In the genomic region with DNA sequence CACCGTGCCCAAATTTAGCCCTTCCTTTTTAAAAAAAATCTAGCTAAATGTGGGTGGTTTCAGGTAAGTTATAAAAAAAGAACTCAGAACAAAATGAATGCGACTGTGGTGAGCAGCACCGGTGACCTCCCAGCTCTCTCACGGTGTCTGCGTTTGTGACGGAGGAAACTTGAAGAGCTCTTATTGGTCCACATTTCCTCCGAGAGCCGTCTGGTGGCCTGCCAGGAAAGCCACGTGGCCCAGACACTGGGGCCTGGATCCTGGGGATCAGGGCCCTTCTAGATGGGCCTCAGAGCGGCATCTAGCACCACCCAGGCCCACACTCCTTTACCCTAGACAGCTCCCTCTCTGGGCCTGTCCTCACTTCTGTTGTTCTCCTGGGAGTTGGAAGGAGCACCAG, we compare ENCODE assay signal across 27 cellular contexts. TPM values are rescaled to one million over a fixed set of nuclear protein-coding genes. Genes with fewer than 3 reads are reported as not detected.
"Had no signal": no experiment of that assay in that cellular context is flagged by ENCODE, and none has a peak within 500 bp of the region (broad histone marks: within the 10 kb centered on the region; RNA-seq: fewer than 3 reads in every experiment).

No MANE protein-coding gene starts in this region.

- DNase-seq: activated CD4-positive, alpha-beta T cell treated with anti-CD3 and anti-CD28 coated beads for 4 hours; activated CD4-positive, alpha-beta T cell treated with anti-CD3 and anti-CD28 coated beads, Interleukin-2, amount 50 U/mL, for 4 hours; activated CD8-positive, alpha-beta memory T cell treated with anti-CD3 and anti-CD28 coated beads for 24 hours; activated gamma-delta T cell treated with Interleukin-2 at 50 U/mL for 16 hours; activated naive CD8-positive, alpha-beta T cell treated with anti-CD3 and anti-CD28 coated beads, Interleukin-2, amount 50 U/mL, for 24 hours; effector CD4-positive, alpha-beta T cell; foreskin keratinocyte; heart right ventricle; left ventricle myocardium inferior; ovary; stimulated activated CD4-positive, alpha-beta T cell treated with anti-CD3 and anti-CD28 coated beads, Interleukin-1b, Interleukin-23, amount 100 ng/mL, for 48 hours; stimulated activated CD4-positive, alpha-beta T cell treated with anti-CD3 and anti-CD28 coated beads, Interleukin-4, amount 100 ng/mL, for 4 hours; stimulated activated CD8-positive, alpha-beta memory T cell treated with anti-CD3 and anti-CD28 coated beads, Interleukin-4, amount 100 ng/mL, for 48 hours; stimulated activated naive CD8-positive, alpha-beta T cell treated with anti-CD3 and anti-CD28 coated beads, Interleukin-15, amount 100 ng/mL, for 72 hours; T-helper 9 cell; upper lobe of left lung had no signal

- H3K36me3 Mint-ChIP-seq: activated naive CD4-positive, alpha-beta T cell treated with anti-CD3 and anti-CD28 coated beads, Interleukin-2, amount 50 U/mL, for 24 hours; stimulated activated memory B cell treated with anti-CD40 and anti-IgM and Interleukin-4, amounts not matched to agents 10 μg/mL and 1 μg/mL and 100 μg/mL, for 72 hours had no signal

- H3K4me1 Mint-ChIP-seq: activated naive CD4-positive, alpha-beta T cell treated with anti-CD3 and anti-CD28 coated beads, Interleukin-2, amount 50 U/mL, for 24 hours; activated naive CD8-positive, alpha-beta T cell treated with anti-CD3 and anti-CD28 coated beads, Interleukin-2, amount 50 U/mL, for 24 hours; nephron; stimulated activated memory B cell treated with anti-CD40 and anti-IgM and Interleukin-4, amounts not matched to agents 10 μg/mL and 1 μg/mL and 100 μg/mL, for 72 hours; stimulated activated naive CD8-positive, alpha-beta T cell treated with anti-CD3 and anti-CD28 coated beads, Interleukin-15, amount 100 ng/mL, for 72 hours had no signal

- H3K4me3 ChIP-seq: esophagus muscularis mucosa, heart right ventricle, left ventricle myocardium inferior, lung, ovary, prostate gland, smooth muscle cell, thyroid gland, upper lobe of left lung had no signal

- H3K27me3 Mint-ChIP-seq: activated naive CD4-positive, alpha-beta T cell treated with anti-CD3 and anti-CD28 coated beads, Interleukin-2, amount 50 U/mL, for 24 hours; activated naive CD8-positive, alpha-beta T cell treated with anti-CD3 and anti-CD28 coated beads, Interleukin-2, amount 50 U/mL, for 24 hours; dendritic cell treated with granulocyte-macrophage colony-stimulating factor and Interleukin-4, amounts not matched to agents 40 ng/mL and 50 ng/mL, for 4 days; stimulated activated naive CD8-positive, alpha-beta T cell treated with anti-CD3 and anti-CD28 coated beads, Interleukin-15, amount 100 ng/mL, for 72 hours had no signal

- H3K4me3 Mint-ChIP-seq: activated naive CD4-positive, alpha-beta T cell treated with anti-CD3 and anti-CD28 coated beads, Interleukin-2, amount 50 U/mL, for 24 hours; activated naive CD8-positive, alpha-beta T cell treated with anti-CD3 and anti-CD28 coated beads, Interleukin-2, amount 50 U/mL, for 24 hours; dendritic cell treated with granulocyte-macrophage colony-stimulating factor and Interleukin-4, amounts not matched to agents 40 ng/mL and 50 ng/mL, for 4 days; nephron; stimulated activated memory B cell treated with anti-CD40 and anti-IgM and Interleukin-4, amounts not matched to agents 10 μg/mL and 1 μg/mL and 100 μg/mL, for 72 hours; stimulated activated naive CD8-positive, alpha-beta T cell treated with anti-CD3 and anti-CD28 coated beads, Interleukin-15, amount 100 ng/mL, for 72 hours; T-helper 1 cell treated with Interleukin-12 subunit alpha and Interleukin-12 subunit beta and Interleukin-4 antibody, amounts not matched to agents 30 μg/mL and 1 μg/mL, for 36 hours had no signal

- H3K36me3 ChIP-seq: heart right ventricle, left ventricle myocardium inferior, neutrophil, ovary, prostate gland, thyroid gland, upper lobe of left lung had no signal

- H3K9me3 ChIP-seq: esophagus muscularis mucosa, heart right ventricle, left ventricle myocardium inferior, neutrophil, ovary, prostate gland, thyroid gland, upper lobe of left lung had no signal

- H3K9me3 Mint-ChIP-seq: activated naive CD4-positive, alpha-beta T cell treated with anti-CD3 and anti-CD28 coated beads, Interleukin-2, amount 50 U/mL, for 24 hours; activated naive CD8-positive, alpha-beta T cell treated with anti-CD3 and anti-CD28 coated beads, Interleukin-2, amount 50 U/mL, for 24 hours; dendritic cell treated with granulocyte-macrophage colony-stimulating factor and Interleukin-4, amounts not matched to agents 40 ng/mL and 50 ng/mL, for 4 days; nephron; stimulated activated memory B cell treated with anti-CD40 and anti-IgM and Interleukin-4, amounts not matched to agents 10 μg/mL and 1 μg/mL and 100 μg/mL, for 72 hours; stimulated activated naive CD8-positive, alpha-beta T cell treated with anti-CD3 and anti-CD28 coated beads, Interleukin-15, amount 100 ng/mL, for 72 hours; T-helper 1 cell treated with Interleukin-12 subunit alpha and Interleukin-12 subunit beta and Interleukin-4 antibody, amounts not matched to agents 30 μg/mL and 1 μg/mL, for 36 hours had no signal

- H3K27ac ChIP-seq: esophagus muscularis mucosa, foreskin keratinocyte, heart right ventricle, left ventricle myocardium inferior, neutrophil, ovary, prostate gland, thyroid gland, upper lobe of left lung had no signal

- H3K27me3 ChIP-seq: esophagus muscularis mucosa, foreskin keratinocyte, neutrophil, ovary, thyroid gland, upper lobe of left lung had no signal

- H3K27ac Mint-ChIP-seq: activated naive CD4-positive, alpha-beta T cell treated with anti-CD3 and anti-CD28 coated beads, Interleukin-2, amount 50 U/mL, for 24 hours; activated naive CD8-positive, alpha-beta T cell treated with anti-CD3 and anti-CD28 coated beads, Interleukin-2, amount 50 U/mL, for 24 hours; dendritic cell treated with granulocyte-macrophage colony-stimulating factor and Interleukin-4, amounts not matched to agents 40 ng/mL and 50 ng/mL, for 4 days; nephron; stimulated activated memory B cell treated with anti-CD40 and anti-IgM and Interleukin-4, amounts not matched to agents 10 μg/mL and 1 μg/mL and 100 μg/mL, for 72 hours; stimulated activated naive CD8-positive, alpha-beta T cell treated with anti-CD3 and anti-CD28 coated beads, Interleukin-15, amount 100 ng/mL, for 72 hours; T-helper 1 cell treated with Interleukin-12 subunit alpha and Interleukin-12 subunit beta and Interleukin-4 antibody, amounts not matched to agents 30 μg/mL and 1 μg/mL, for 36 hours had no signal

- H3K4me2 ChIP-seq: smooth muscle cell had no signal

- H3K4me1 ChIP-seq: esophagus muscularis mucosa, foreskin keratinocyte, heart right ventricle, left ventricle myocardium inferior, prostate gland, thyroid gland, upper lobe of left lung had no signal

RNA-seq across cellular contexts. Expression of a gene that starts 39.5 kb away (rescaled TPM):
- total RNA-seq: smooth muscle cell had no signal
- polyA plus RNA-seq: smooth muscle cell had no signal
